Comparison of ENCODE assay signal across 11 cellular contexts in the genomic region with DNA sequence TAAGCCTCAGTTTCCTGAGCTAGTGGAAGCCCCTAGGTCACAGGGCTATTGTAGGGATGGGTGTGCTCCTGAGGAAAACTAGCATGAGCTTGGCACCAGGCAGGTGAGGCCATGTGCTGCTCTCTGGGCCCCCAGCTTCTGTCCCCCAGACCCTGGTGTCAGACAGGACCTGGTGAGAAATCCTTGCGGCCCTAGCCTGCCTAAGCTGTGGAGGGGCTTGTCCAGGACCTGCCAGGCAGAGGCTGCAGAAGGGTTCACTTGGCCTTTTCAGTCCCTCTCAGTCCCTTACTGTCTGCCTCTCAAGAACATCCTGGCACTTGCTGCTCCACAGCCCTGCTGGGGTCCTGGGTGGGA. TPM values are rescaled to one million over a fixed set of nuclear protein-coding genes. Genes with fewer than 3 reads are reported as not detected.
DNase-seq lines count a peak whose midpoint lies in the region; ATAC-seq, FAIRE-seq and TF ChIP-seq lines count a peak whose summit lies in the region.
"Had no signal": no experiment of that assay in that cellular context is flagged by ENCODE, and none has a peak within 500 bp of the region (broad histone marks: within the 10 kb centered on the region; RNA-seq: fewer than 3 reads in every experiment).

No MANE protein-coding gene starts in this region.

- peaks cover 49 to 87% (median 73%) of the 10 kb centered on the region in 7 donors for H3K4me1 Mint-ChIP-seq in naive thymus-derived CD4-positive, alpha-beta T cell

- in situ Hi-C loops in HepG2 (cut with HindIII; ENCODE audit: extremely low pct_ligation_motif_present, low pct_unique_long_range_greater_than_20kb), result loop anchor here (10.0 kb wide), 1 partner anchor 57 kb away; a partner anchor contains a TSS

- no peaks in the 10 kb centered on the region for H3K36me3 ChIP-seq in HepG2 (replicated peaks in 1 of 2; ENCODE audit: control insufficient read depth in 1 of 2, insufficient read depth in 2 of 2, low read length in 2 of 2)
- H3K36me3 ChIP-seq in right lobe of liver, result no peaks in the 10 kb centered on the region
- H3K36me3 ChIP-seq in body of pancreas (replicated peaks in 1 of 2; ENCODE audit: insufficient read depth in 1 of 2, low read depth in 2 of 2), result no peaks in the 10 kb centered on the region
- H3K36me3 ChIP-seq in naive thymus-derived CD4-positive, alpha-beta T cell (ENCODE audit: control insufficient read depth in 2 of 3, insufficient read depth in 3 of 3, low read length in 3 of 3), result no peaks in the 10 kb centered on the region
- no peaks in the 10 kb centered on the region for H3K36me3 ChIP-seq in vagina
- H3K36me3 ChIP-seq in tibial artery, result no peaks in the 10 kb centered on the region

- no peak for TF ChIP-seq RAD21 in HepG2 (CRISPR knock-in tag; IDR thresholded peaks at IDR 0.05)

- H3K27me3 Mint-ChIP-seq in naive thymus-derived CD4-positive, alpha-beta T cell, result no peaks in the 10 kb centered on the region

- no peak for TF ChIP-seq EP300 in HepG2 (IDR thresholded peaks at IDR 0.05; ENCODE audit: low read depth in 2 of 2, low read length in 2 of 2)
- TF ChIP-seq EP300 in HepG2 (CRISPR knock-in tag; IDR thresholded peaks at IDR 0.05; ENCODE audit: borderline replicate concordance), result no peak

- intact Hi-C loops in HepG2 (cut with micrococcal nuclease; ENCODE audit: unreplicated experiment) (loop anchor here (1.0 to 5.0 kb wide), 2 partner anchors 53 to 341 kb away; no protein-coding TSS in a partner anchor), right lobe of liver (cut with DNase I) (loop anchor here in 1 of 2 donors (10.0 kb wide), 2 partner anchors 57 to 203 kb away; a partner anchor contains a TSS), body of pancreas (cut with DNase I) (loop anchor here (10.0 kb wide), 1 partner anchor 47 kb away; no protein-coding TSS in a partner anchor), vagina (cut with DNase I) (no loop called here), tibial artery (cut with DNase I; ENCODE audit: low total_unique reads) (no loop called here)
- intact Hi-C loops in naive thymus-derived CD4-positive, alpha-beta T cell (cut with micrococcal nuclease), result no loop called here

- POLR2A ChIA-PET in HepG2 (lab: Yijun Ruan, JAX), result interaction anchor here (0.8 to 11.0 kb wide), 11 partner anchors 9 to 193 kb away, joined by 3 to 97 read pairs (median 6); a partner anchor contains a TSS
- POLR2A ChIA-PET in naive thymus-derived CD4-positive, alpha-beta T cell (lab: Charles Lee), result interaction anchor here (1.0 to 43.2 kb wide), 6 partner anchors 6 to 50 kb away, joined by 3 to 1899 read pairs (median 330); a partner anchor contains a TSS

- H3K79me2 ChIP-seq in HepG2 (ENCODE audit: insufficient read depth, low read length), result no peaks in the 10 kb centered on the region

- H3K27ac ChIP-seq in HepG2 (ENCODE audit: extremely low read length, insufficient read depth, low read length) (no peak overlapping the region), right lobe of liver (peak overlapping the region in 1 of 3 donors; percentile 51), body of pancreas (peak overlapping the region in 3 of 4 donors; percentile 82 to 87 (median 85)), vagina (peak overlapping the region; percentile 35), tibial artery (no peak overlapping the region)
- peak overlapping the region; percentile 99 for H3K27ac ChIP-seq in naive thymus-derived CD4-positive, alpha-beta T cell (ENCODE audit: low read depth, low read length)
- H3K27ac ChIP-seq: foreskin keratinocyte had no signal

- TF ChIP-seq CTCF in HepG2 (CRISPR knock-in tag; IDR thresholded peaks at IDR 0.05), result no peak
- no peak for TF ChIP-seq CTCF in right lobe of liver (IDR thresholded peaks at IDR 0.05)
- TF ChIP-seq CTCF in body of pancreas (IDR thresholded peaks at IDR 0.05), result no peak
- TF ChIP-seq CTCF in vagina (IDR thresholded peaks at IDR 0.05), result no peak
- TF ChIP-seq CTCF in tibial artery (IDR thresholded peaks at IDR 0.05), result no peak

- no peaks in the 10 kb centered on the region for H3K27me3 ChIP-seq in HepG2 (ENCODE audit: control insufficient read depth in 1 of 2, insufficient read depth in 2 of 2, low read length in 2 of 2)
- H3K27me3 ChIP-seq in right lobe of liver, result no peaks in the 10 kb centered on the region
- no peaks in the 10 kb centered on the region for H3K27me3 ChIP-seq in body of pancreas
- H3K27me3 ChIP-seq in naive thymus-derived CD4-positive, alpha-beta T cell (ENCODE audit: control insufficient read depth in 2 of 2, insufficient read depth in 2 of 2, low read length in 2 of 2), result no peaks in the 10 kb centered on the region
- no peaks in the 10 kb centered on the region for H3K27me3 ChIP-seq in vagina
- no peaks in the 10 kb centered on the region for H3K27me3 ChIP-seq in tibial artery
- H3K27me3 ChIP-seq: foreskin keratinocyte had no signal

- H3K4me1 ChIP-seq in HepG2 (ENCODE audit: insufficient read depth, low read length), result peaks cover 73% of the 10 kb centered on the region
- H3K4me1 ChIP-seq in right lobe of liver, result peaks cover 0 to 12% (median 3%) of the 10 kb centered on the region in 4 donors
- H3K4me1 ChIP-seq in body of pancreas, result peaks cover 45% of the 10 kb centered on the region
- peaks cover 46 to 52% of the 10 kb centered on the region in 2 donors for H3K4me1 ChIP-seq in naive thymus-derived CD4-positive, alpha-beta T cell (ENCODE audit: control insufficient read depth in 2 of 2, insufficient read depth in 2 of 2, low read length in 2 of 2)
- H3K4me1 ChIP-seq in vagina, result peaks cover 26% of the 10 kb centered on the region
- peaks cover 0 to 14% (median 7%) of the 10 kb centered on the region in 4 donors for H3K4me1 ChIP-seq in tibial artery

- FAIRE-seq in HepG2 (lab: Jason Lieb, UNC), result no peak

- TF ChIP-seq POLR2A in HepG2 (IDR thresholded peaks at IDR 0.05; ENCODE audit: insufficient read depth in 1 of 2, low read depth in 2 of 2, low read length in 2 of 2) (no peak), right lobe of liver (IDR thresholded peaks at IDR 0.05) (no peak), body of pancreas (IDR thresholded peaks at IDR 0.05) (no peak), vagina (IDR thresholded peaks at IDR 0.05) (no peak)

- H3K4me3 ChIP-seq in HepG2 (replicated peaks in 1 of 3; ENCODE audit: insufficient read depth in 1 of 3, low read depth in 2 of 3, low read length in 3 of 3) (no peak overlapping the region), right lobe of liver (no peak overlapping the region), body of pancreas (no peak overlapping the region), vagina (no peak overlapping the region), tibial artery (no peak overlapping the region)
- H3K4me3 ChIP-seq in naive thymus-derived CD4-positive, alpha-beta T cell (ENCODE audit: low read length), result no peak overlapping the region

- 0 out of 2 replicates have a peak overlapping the region, but pooled peaks have one; percentile 11 for H3K9ac ChIP-seq in HepG2 (ENCODE audit: insufficient read depth, low read depth, low read length)

- DNase-seq in HepG2 (ENCODE audit: low spot score), result no peak
- no peak for DNase-seq in right lobe of liver
- DNase-seq in body of pancreas, result no peak
- no peak for DNase-seq in naive thymus-derived CD4-positive, alpha-beta T cell
- DNase-seq in vagina (ENCODE audit: extremely low spot score in 2 of 2), result no peak
- no peak for DNase-seq in retina
- no peak for DNase-seq in tibial artery
- DNase-seq: NCI-H1092 had no signal

- peaks cover 0 to 2% (median 0%) of the 10 kb centered on the region in 11 donors for H3K9me3 Mint-ChIP-seq in naive thymus-derived CD4-positive, alpha-beta T cell
- H3K9me3 Mint-ChIP-seq: WTC11 had no signal

- BruUV-seq in HepG2 (replicated peaks; lab: Mats Ljungman, UMichigan), result no TSS peak

- CTCF ChIA-PET in HepG2 (lab: Yijun Ruan, JAX; ENCODE audit: low intra/inter-chr PET ratio, low total read pairs), result no interaction called here
- CTCF ChIA-PET in naive thymus-derived CD4-positive, alpha-beta T cell (lab: Charles Lee), result interaction anchor here (0.6 to 12.5 kb wide), 7 partner anchors 9 to 60 kb away, joined by 3 to 210 read pairs (median 28); a partner anchor contains a TSS

- H4K20me1 ChIP-seq in HepG2 (ENCODE audit: insufficient read depth, low read length), result no peaks in the 10 kb centered on the region

- ATAC-seq in HepG2 (peak; percentile 7), right lobe of liver (no peak), body of pancreas (no peak), GM21367 (IDR thresholded peaks at IDR 0.05; ENCODE audit: unreplicated experiment) (no peak)
- no peak for ATAC-seq in naive thymus-derived CD4-positive, alpha-beta T cell

- no peaks in the 10 kb centered on the region for H3K9me3 ChIP-seq in HepG2 (ENCODE audit: low read length)
- no peaks in the 10 kb centered on the region for H3K9me3 ChIP-seq in right lobe of liver
- H3K9me3 ChIP-seq in body of pancreas, result no peaks in the 10 kb centered on the region
- no peaks in the 10 kb centered on the region for H3K9me3 ChIP-seq in naive thymus-derived CD4-positive, alpha-beta T cell (ENCODE audit: control insufficient read depth in 2 of 3, low read length in 3 of 3)
- H3K9me3 ChIP-seq in vagina, result no peaks in the 10 kb centered on the region
- H3K9me3 ChIP-seq in tibial artery, result no peaks in the 10 kb centered on the region

- no peaks in the 10 kb centered on the region for H3K36me3 Mint-ChIP-seq in naive thymus-derived CD4-positive, alpha-beta T cell
- H3K36me3 Mint-ChIP-seq: WTC11 had no signal

- no CpG with 5 or more reads among the region's 1 CpG for WGBS in HepG2 (ENCODE audit: low lambda C conversion rate)
- WGBS in right lobe of liver (ENCODE audit: insufficient coverage, low coverage, low lambda C conversion rate, missing lambda C conversion rate), result no CpG with 5 or more reads among the region's 1 CpG
- WGBS in body of pancreas, 2 donors, result 88% methylated on average over 1 of the region's 1 CpG; no CpG with 5 or more reads in 1 of the 2 donors

- H3K27ac Mint-ChIP-seq in naive thymus-derived CD4-positive, alpha-beta T cell, result peak overlapping the region; percentile 75 to 100 (median 98)

- peak overlapping the region; percentile 52 for H3K4me2 ChIP-seq in HepG2 (ENCODE audit: low read depth, low read length)

- H2AFZ ChIP-seq in HepG2 (ENCODE audit: low read length), result no peak overlapping the region

- peak overlapping the region in 8 of 10 donors; percentile 42 to 91 (median 74) for H3K4me3 Mint-ChIP-seq in naive thymus-derived CD4-positive, alpha-beta T cell
- H3K4me3 Mint-ChIP-seq: WTC11 had no signal

RNA-seq across cellular contexts. Expression of a gene that starts 58.4 kb away (rescaled TPM):
- total RNA-seq in HepG2 (2016; rRNA removed; fragmentation: Illumina TruSeq; extraction: Trizol), result 21.8 and 32.5 TPM in 2 replicates
- total RNA-seq in HepG2 (2016; cell fraction: cytosol; rRNA removed; fragmentation: Illumina TruSeq; extraction: Trizol; ENCODE audit: low read depth), result 10.9 and 11.1 TPM in 2 replicates
- total RNA-seq in HepG2 (2016; cell fraction: insoluble cytoplasmic fraction; rRNA removed; fragmentation: Illumina TruSeq; extraction: Trizol), result 20.7 and 30.7 TPM in 2 replicates
- total RNA-seq in HepG2 (2016; cell fraction: membrane; rRNA removed; fragmentation: Illumina TruSeq; extraction: Trizol), result 45.2 and 45.6 TPM in 2 replicates
- 28.9 and 31.5 TPM in 2 replicates for total RNA-seq in HepG2 (2016; cell fraction: nucleus; rRNA removed; fragmentation: Illumina TruSeq; extraction: Trizol)
- polyA plus RNA-seq in HepG2 (2011; rRNA removed), result 11.2 and 12.5 TPM in 2 replicates
- polyA plus RNA-seq in HepG2 (2011; cell fraction: cytosol; rRNA removed), result 6.8 and 9.1 TPM in 2 replicates
- polyA plus RNA-seq in HepG2 (2011; cell fraction: nucleus; rRNA removed), result 13.5 and 16.7 TPM in 2 replicates
- 52.4 and 60.8 TPM in 2 replicates for polyA plus RNA-seq in HepG2 (2012)
- polyA plus RNA-seq in HepG2 (2016; cell fraction: cytosol; fragmentation: Illumina TruSeq; extraction: Trizol; ENCODE audit: low read depth), result 10.6 and 12.4 TPM in 2 replicates
- 78.1 and 90.4 TPM in 2 replicates for polyA plus RNA-seq in HepG2 (2016; cell fraction: insoluble cytoplasmic fraction; fragmentation: Illumina TruSeq; extraction: Trizol; ENCODE audit: low read depth)
- 44.3 and 47.5 TPM in 2 replicates for polyA plus RNA-seq in HepG2 (2016; cell fraction: membrane; fragmentation: Illumina TruSeq; extraction: Trizol; ENCODE audit: low read depth)
- 95.3 and 99.0 TPM in 2 replicates for polyA plus RNA-seq in HepG2 (2016; cell fraction: nucleus; fragmentation: Illumina TruSeq; extraction: Trizol; ENCODE audit: insufficient read depth, low read depth)
- 3.9 and 12.4 TPM in 2 replicates for polyA minus RNA-seq in HepG2 (2011; rRNA and poly(A)+ RNA removed; ENCODE audit: low replicate concordance)
- polyA minus RNA-seq in HepG2 (2011; cell fraction: cytosol; rRNA and poly(A)+ RNA removed), result 25.5 and 27.1 TPM in 2 replicates
- 10.1 and 12.1 TPM in 2 replicates for polyA minus RNA-seq in HepG2 (2011; cell fraction: nucleus; rRNA and poly(A)+ RNA removed)
- total RNA-seq in right lobe of liver, result 10 to 100 TPM; 20.8 to 50.0 (median 33.6) TPM
- total RNA-seq in body of pancreas, result 100 to 1,000 TPM in 1 of 2 donors, 10 to 100 TPM in 1; 57.1 to 116 TPM
- total RNA-seq in naive thymus-derived CD4-positive, alpha-beta T cell, result 100 to 1,000 TPM; 231 to 747 (median 389) TPM
- 100 to 1,000 TPM; 252 to 411 TPM for polyA plus RNA-seq in naive thymus-derived CD4-positive, alpha-beta T cell
- total RNA-seq in vagina, result 206 TPM

Comparison
In these comparisons a context has a peak if more than half of its experiments do, and no peak if none do; other contexts are left out.
1. H3K27ac ChIP-seq: peak in body of pancreas (3 of 4), naive thymus-derived CD4-positive, alpha-beta T cell (single experiment) and vagina (single experiment); none in HepG2 (single experiment) and tibial artery (0 of 2).
2. intact Hi-C loops: an anchor here in HepG2 (1.0 to 5.0 kb wide) and body of pancreas (10.0 kb wide); none called in naive thymus-derived CD4-positive, alpha-beta T cell, vagina and tibial artery.